ENCODE assay signal across 1 cellular context in genomic region chr11:65722261-65722660, GRCh38.
TF ChIP-seq lines count a peak whose summit lies in the region.

No MANE protein-coding gene starts in this region.

TF ChIP-seq in K562, 482 proteins besides CTCF, POLR2A, EP300 and RAD21:
- TF ChIP-seq, protein P1, sequence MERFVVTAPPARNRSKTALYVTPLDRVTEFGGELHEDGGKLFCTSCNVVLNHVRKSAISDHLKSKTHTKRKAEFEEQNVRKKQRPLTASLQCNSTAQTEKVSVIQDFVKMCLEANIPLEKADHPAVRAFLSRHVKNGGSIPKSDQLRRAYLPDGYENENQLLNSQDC (CRISPR knock-in tag; IDR thresholded peaks at IDR 0.05): no peak
- TF ChIP-seq GATAD2A (IDR thresholded peaks at IDR 0.05) (no peak), CTCFL (IDR thresholded peaks at IDR 0.05; ENCODE audit: borderline replicate concordance, insufficient read depth, low read depth, low read length, poor library complexity, severe bottlenecking) (no peak), TCF3 (CRISPR knock-in tag; IDR thresholded peaks at IDR 0.05) (no peak), ZNF778 (CRISPR knock-in tag; IDR thresholded peaks at IDR 0.05) (no peak), ZSCAN29 (IDR thresholded peaks at IDR 0.05) (no peak), STAG1 (CRISPR knock-in tag; IDR thresholded peaks at IDR 0.05; ENCODE audit: borderline replicate concordance) (no peak), TRIM24 (IDR thresholded peaks at IDR 0.05) (no peak), SPI1 (IDR thresholded peaks at IDR 0.05; ENCODE audit: borderline replicate concordance, low read depth, low read length) (no peak), RBM14 (IDR thresholded peaks at IDR 0.05; ENCODE audit: borderline replicate concordance, insufficient read depth, low read depth, low read length) (no peak), HLTF (IDR thresholded peaks at IDR 0.05) (no peak), BRD9 (IDR thresholded peaks at IDR 0.05; ENCODE audit: low read depth, partially characterized antibody) (no peak), ZBTB43 (CRISPR knock-in tag; IDR thresholded peaks at IDR 0.05) (no peak), DNMT1 (IDR thresholded peaks at IDR 0.05) (no peak), NCOA6 (IDR thresholded peaks at IDR 0.05) (no peak), POU5F1 (IDR thresholded peaks at IDR 0.05; ENCODE audit: borderline replicate concordance, low read depth, low read length, partially characterized antibody) (no peak)
TF ChIP-seq in K562: peak in this region for 0.
